1 cellular context compared by ENCODE assay signal in genomic region chr22:43330178-43331063, GRCh38.
TF ChIP-seq lines count a peak whose summit lies in the region.

No MANE protein-coding gene starts in this region.

TF ChIP-seq in K562, 482 proteins besides CTCF, POLR2A, EP300 and RAD21:
- TF ChIP-seq PCBP1 (IDR thresholded peaks at IDR 0.05; ENCODE audit: low read depth, low read length, poor library complexity, severe bottlenecking) (no peak), TBP (optimal IDR thresholded peaks at IDR 0.05; ENCODE audit: low read depth, low read length) (no peak), ZFP36 (IDR thresholded peaks at IDR 0.05; ENCODE audit: low read depth, low read length, partially characterized antibody) (peak; percentile 92), CUX1 (CRISPR knock-in tag; IDR thresholded peaks at IDR 0.05) (no peak), ZNF121 (CRISPR knock-in tag; conservative IDR thresholded peaks at IDR 0.05) (no peak), MXI1 (IDR thresholded peaks at IDR 0.05; ENCODE audit: low read depth, low read length) (no peak), HDAC8 (tag; IDR thresholded peaks at IDR 0.05) (no peak), RBM25 (IDR thresholded peaks at IDR 0.05; ENCODE audit: low read depth, low read length, severe bottlenecking) (peak; percentile 52), CCNT2 (IDR thresholded peaks at IDR 0.05; ENCODE audit: borderline replicate concordance, extremely low read depth, insufficient read length, low read depth, low read length) (no peak), ZNF324 (CRISPR knock-in tag; IDR thresholded peaks at IDR 0.05) (no peak)
